11 cellular contexts compared by ENCODE assay signal in the genomic region with DNA sequence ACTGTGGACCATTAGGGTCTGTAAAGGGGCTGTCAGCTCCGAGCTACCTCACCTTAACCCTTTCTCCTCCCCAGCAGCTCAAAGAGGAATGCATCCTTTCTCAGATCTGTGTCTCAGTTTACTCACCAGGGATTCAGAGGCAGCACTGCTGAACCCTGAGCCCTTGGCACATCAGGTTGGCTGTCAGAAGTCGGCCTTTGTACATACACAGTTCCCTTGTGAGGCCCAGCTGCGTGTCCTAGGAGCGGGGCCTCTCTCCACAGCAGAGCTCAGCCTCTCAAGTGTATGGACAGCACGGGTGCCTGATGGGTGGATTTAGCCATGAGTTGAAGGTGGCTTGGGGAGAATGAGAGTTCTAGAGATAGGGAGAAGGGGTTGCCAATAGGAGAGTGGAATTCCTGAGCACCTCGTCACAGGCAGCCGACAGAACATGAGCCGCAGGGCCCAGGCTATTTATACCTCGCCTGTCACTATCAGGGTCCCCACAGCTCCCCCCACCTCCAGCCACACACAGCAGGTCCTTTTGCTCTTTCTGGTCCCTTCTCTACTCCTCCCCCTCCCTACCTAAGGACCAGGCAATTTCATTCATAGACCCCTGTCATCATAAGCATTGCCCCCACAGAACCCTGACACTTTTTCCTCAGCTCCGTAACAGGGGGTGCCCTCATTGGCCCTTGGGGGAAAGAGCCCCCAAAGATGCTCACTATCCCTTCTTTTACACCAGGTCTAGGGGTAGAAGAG. TPM values are rescaled to one million over a fixed set of nuclear protein-coding genes. Genes with fewer than 3 reads are reported as not detected.
A peak's percentile ranks its signal among the peaks of the same experiment; 100 is the strongest.
DNase-seq lines count a peak whose midpoint lies in the region; ATAC-seq and TF ChIP-seq lines count a peak whose summit lies in the region.
"Had no signal": no experiment of that assay in that cellular context is flagged by ENCODE, and none has a peak within 500 bp of the region (broad histone marks: within the 10 kb centered on the region; RNA-seq: fewer than 3 reads in every experiment).

No MANE protein-coding gene starts in this region.

- H3K27me3 ChIP-seq in endodermal cell (ENCODE audit: control insufficient read depth, insufficient read depth, low read length, poor library complexity, severe bottlenecking) (peaks cover 11% of the 10 kb centered on the region), muscle layer of colon (ENCODE audit: control insufficient read depth in 1 of 2, insufficient read depth in 2 of 2, low read length in 2 of 2) (no peaks in the 10 kb centered on the region)

- H3K27me3 Mint-ChIP-seq in endodermal cell (ENCODE audit: insufficient read depth) = peaks cover 41% of the 10 kb centered on the region

- H3K4me3 ChIP-seq in endodermal cell (ENCODE audit: low read length) (no peak overlapping the region), muscle layer of colon (ENCODE audit: low read depth in 1 of 2, low read length in 2 of 2) (no peak overlapping the region)

- no peaks in the 10 kb centered on the region for H3K9me3 Mint-ChIP-seq in endodermal cell
- H3K9me3 Mint-ChIP-seq: activated T-cell treated with anti-CD3 and anti-CD28 coated beads, Interleukin-2, amount 50 U/mL, for 4 hours; T-helper 1 cell treated with Interleukin-12 subunit alpha and Interleukin-12 subunit beta and Interleukin-4 antibody, amounts not matched to agents 30 μg/mL and 1 μg/mL, for 36 hours had no signal

- intact Hi-C loops in Right ventricle myocardium inferior (cut with DNase I) = no loop called here
- intact Hi-C loops in cardiac septum (cut with DNase I) = loop anchor here (2.0 to 5.0 kb wide), 3 partner anchors 36 to 89 kb away; a partner anchor contains a TSS

- CTCF ChIA-PET in RWPE1 (lab: Yijun Ruan, JAX) = interaction anchor here (0.6 to 1.0 kb wide), 3 partner anchors 9 to 56 kb away, joined by 3 to 5 read pairs (median 3); no protein-coding TSS in a partner anchor

- H3K27ac ChIP-seq in endodermal cell (ENCODE audit: low read depth, low read length) = peak overlapping the region; percentile 22
- H3K27ac ChIP-seq in muscle layer of colon (ENCODE audit: low read depth, low read length) = peak overlapping the region; percentile 79
- H3K27ac ChIP-seq in RWPE1 = no peak overlapping the region

- H3K4me3 Mint-ChIP-seq in endodermal cell = no peak overlapping the region
- H3K4me3 Mint-ChIP-seq: activated T-cell treated with anti-CD3 and anti-CD28 coated beads, Interleukin-2, amount 50 U/mL, for 4 hours; T-helper 1 cell treated with Interleukin-12 subunit alpha and Interleukin-12 subunit beta and Interleukin-4 antibody, amounts not matched to agents 30 μg/mL and 1 μg/mL, for 36 hours had no signal

- POLR2A ChIA-PET in RWPE1 (lab: Yijun Ruan, JAX; ENCODE audit: low non-redundant PET) = no interaction called here

- H3K4me1 ChIP-seq in endodermal cell (ENCODE audit: control insufficient read depth, insufficient read depth, low read length) (peaks cover 6% of the 10 kb centered on the region), muscle layer of colon (ENCODE audit: insufficient read depth, low read length) (peaks cover 29% of the 10 kb centered on the region)

- 67 to 80% methylated on average over 3 to 10 of the region's 10 CpGs for WGBS in endodermal cell (ENCODE audit: insufficient coverage in 1 of 2, insufficient read length in 1 of 2), 2 experiments

- DNase-seq in Right ventricle myocardium inferior (ENCODE audit: missing footprints) = peak; percentile 71
- DNase-seq in cardiac septum (ENCODE audit: low spot score) = no peak
- peak; percentile 57 for DNase-seq in endodermal cell
- no peak for DNase-seq in NCI-H345 (lab: John Stamatoyannopoulos, UW)
- no peak for DNase-seq in RWPE1 (ENCODE audit: low spot score)
- DNase-seq: activated T-cell treated with anti-CD3 and anti-CD28 coated beads, Interleukin-2, amount 50 U/mL, for 4 hours; NCI-H2107 had no signal

- TF ChIP-seq CTCF in endodermal cell (conservative IDR thresholded peaks at IDR 0.05) = no peak
- TF ChIP-seq CTCF in RWPE1 (conservative IDR thresholded peaks at IDR 0.05; ENCODE audit: low read depth) = no peak

- peaks cover 18% of the 10 kb centered on the region for H3K4me1 Mint-ChIP-seq in endodermal cell

- no peaks in the 10 kb centered on the region for H3K36me3 Mint-ChIP-seq in endodermal cell (ENCODE audit: low read depth)

- H3K27ac Mint-ChIP-seq in endodermal cell = no peak overlapping the region
- H3K27ac Mint-ChIP-seq: T-helper 1 cell treated with Interleukin-12 subunit alpha and Interleukin-12 subunit beta and Interleukin-4 antibody, amounts not matched to agents 30 μg/mL and 1 μg/mL, for 36 hours had no signal

- H3K9me3 ChIP-seq in endodermal cell (ENCODE audit: control insufficient read depth, low read length) (no peaks in the 10 kb centered on the region), muscle layer of colon (ENCODE audit: low read length) (no peaks in the 10 kb centered on the region)

- H3K36me3 ChIP-seq in endodermal cell (ENCODE audit: control insufficient read depth, insufficient read depth, low read length) (no peaks in the 10 kb centered on the region), muscle layer of colon (ENCODE audit: insufficient read depth, low read length) (no peaks in the 10 kb centered on the region)

- no peak overlapping the region for H3K9ac ChIP-seq in endodermal cell (ENCODE audit: extremely low read depth, low read length, poor library complexity, severe bottlenecking)
- H3K9ac ChIP-seq in muscle layer of colon (ENCODE audit: low read length) = peak overlapping the region; percentile 53

- ATAC-seq in Right ventricle myocardium inferior (peak; percentile 55), HG02938 (IDR thresholded peaks at IDR 0.05; ENCODE audit: unreplicated experiment) (no peak), HG03097 (IDR thresholded peaks at IDR 0.05; ENCODE audit: low FRiP score, unreplicated experiment) (no peak)
- ATAC-seq: activated T-cell treated with anti-CD3 and anti-CD28 coated beads, Interleukin-2, amount 50 U/mL, for 4 hours had no signal

RNA-seq across cellular contexts. Expression of a gene that starts 2.1 kb away (rescaled TPM):
- total RNA-seq in Right ventricle myocardium inferior (905 TPM), cardiac septum (1,261 TPM), endodermal cell (10 to 100 TPM in 1 of 2 donors, 1 to 10 TPM in 1; 6.6 to 11.5 TPM)
- 25.3 TPM for polyA plus RNA-seq in endodermal cell (2013, experiment 1 of 2)
- polyA plus RNA-seq in endodermal cell (2013, experiment 2 of 2) = 28.7 TPM

RNA-seq across cellular contexts. Expression of a gene that starts 34.5 kb away (rescaled TPM):
- total RNA-seq in Right ventricle myocardium inferior (128 TPM), cardiac septum (80.0 TPM), endodermal cell (100 to 1,000 TPM; 122 to 157 TPM)
- polyA plus RNA-seq in endodermal cell (2013, experiment 1 of 2) = 128 TPM
- polyA plus RNA-seq in endodermal cell (2013, experiment 2 of 2) = 128 TPM

RNA-seq across cellular contexts. Expression of a gene that starts 36.4 kb away (rescaled TPM):
- total RNA-seq in Right ventricle myocardium inferior (6.3 TPM), cardiac septum (14.5 TPM), endodermal cell (10 to 100 TPM; 46.0 to 51.2 TPM)
- 53.3 TPM for polyA plus RNA-seq in endodermal cell (2013, experiment 1 of 2)
- 41.1 TPM for polyA plus RNA-seq in endodermal cell (2013, experiment 2 of 2)

RNA-seq across cellular contexts. Expression of a gene that starts 52.5 kb away (rescaled TPM):
- not detected for total RNA-seq in Right ventricle myocardium inferior
- total RNA-seq in cardiac septum = not detected
- not detected for total RNA-seq in endodermal cell
- polyA plus RNA-seq in endodermal cell (2013, experiment 1 of 2) = not detected
- polyA plus RNA-seq in endodermal cell (2013, experiment 2 of 2) = 0.25 TPM
- total RNA-seq: activated T-cell treated with anti-CD3 and anti-CD28 coated beads, Interleukin-2, amount 50 U/mL, for 4 hours had no signal

Comparison
In these comparisons a context has a peak if more than half of its experiments do, and no peak if none do; other contexts are left out.
1. DNase-seq: peak in Right ventricle myocardium inferior (single experiment) and endodermal cell (single experiment); none in cardiac septum (single experiment), NCI-H345 (single experiment) and RWPE1 (single experiment).
2. RNA of a gene that starts 2.1 kb away (total RNA-seq): 1,261 TPM in cardiac septum (single experiment) and 905 TPM in Right ventricle myocardium inferior (single experiment); 6.6 to 11.5 TPM in endodermal cell; every median in the first group is over 10 times any median in the second.